In genomic region chr13:32737679-32738078, GRCh38 we compare ENCODE assay signal across 8 cellular contexts.
DNase-seq lines count a peak whose midpoint lies in the region; ATAC-seq and TF ChIP-seq lines count a peak whose summit lies in the region.

No MANE protein-coding gene starts in this region.

- H3K27ac ChIP-seq in body of pancreas (peak overlapping the region in 3 of 4 donors; percentile 26 to 83 (median 74)), prostate gland (peak overlapping the region; percentile 72 to 74), ovary (peak overlapping the region in 1 of 2 donors; percentile 67)

- TF ChIP-seq EP300 in ovary (IDR thresholded peaks at IDR 0.05), result no peak

- no peaks in the 10 kb centered on the region for H3K9me3 ChIP-seq in body of pancreas
- H3K9me3 ChIP-seq in prostate gland, result no peaks in the 10 kb centered on the region
- H3K9me3 ChIP-seq in ovary, result no peaks in the 10 kb centered on the region

- H3K27me3 ChIP-seq in body of pancreas, result no peaks in the 10 kb centered on the region
- no peaks in the 10 kb centered on the region for H3K27me3 ChIP-seq in prostate gland (replicated peaks; ENCODE audit: insufficient read depth)
- no peaks in the 10 kb centered on the region for H3K27me3 ChIP-seq in ovary

- H3K4me1 ChIP-seq in body of pancreas (peaks cover 17% of the 10 kb centered on the region), prostate gland (replicated peaks) (no peaks in the 10 kb centered on the region), ovary (ENCODE audit: insufficient read depth) (peaks cover 2% of the 10 kb centered on the region)

- TF ChIP-seq POLR2A in body of pancreas (IDR thresholded peaks at IDR 0.05) (no peak), prostate gland (IDR thresholded peaks at IDR 0.05) (no peak), ovary (IDR thresholded peaks at IDR 0.05) (no peak)

- H3K4me3 ChIP-seq in body of pancreas (no peak overlapping the region), prostate gland (peak overlapping the region; percentile 14 to 28), ovary (no peak overlapping the region)

- ATAC-seq in GM18867 (IDR thresholded peaks at IDR 0.05; ENCODE audit: unreplicated experiment) (peak; percentile 38), HG02884 (IDR thresholded peaks at IDR 0.05; ENCODE audit: unreplicated experiment) (peak; percentile 37), body of pancreas (peak; percentile 40)

- in situ Hi-C loops in GM13976 (cut with MboI; ENCODE audit: low sequenced_read_pairs, unreplicated experiment), result no loop called here

- intact Hi-C loops in body of pancreas (cut with DNase I), result no loop called here
- intact Hi-C loops in prostate gland (cut with DNase I), result no loop called here
- intact Hi-C loops in ovary (cut with DNase I), result no loop called here

- TF ChIP-seq CTCF in body of pancreas (IDR thresholded peaks at IDR 0.05), result no peak
- TF ChIP-seq CTCF in prostate gland (IDR thresholded peaks at IDR 0.05), result no peak
- TF ChIP-seq CTCF in ovary (IDR thresholded peaks at IDR 0.05), result no peak
- TF ChIP-seq CTCF in GM13976 (IDR thresholded peaks at IDR 0.05; ENCODE audit: borderline replicate concordance, control extremely low read depth, extremely low read depth, insufficient read depth, missing control alignments), result no peak

- no peak for DNase-seq in body of pancreas
- no peak for DNase-seq in prostate gland (ENCODE audit: low spot score)
- DNase-seq in hippocampal formation (lab: John Stamatoyannopoulos, UW), result no peak
- no peak for DNase-seq in superior temporal gyrus (ENCODE audit: extremely low spot score)
- DNase-seq in ovary, result no peak
- no peak for DNase-seq in GM13976 (ENCODE audit: low spot score)

- 56 to 63% methylated on average over 1 of the region's 1 CpG for WGBS in body of pancreas, 2 donors
- WGBS in prostate gland, result 73% methylated on average over 1 of the region's 1 CpG
- WGBS in ovary, 3 donors, result 21 to 39% (median 31%) methylated on average over 1 of the region's 1 CpG

- no peaks in the 10 kb centered on the region for H3K36me3 ChIP-seq in body of pancreas (replicated peaks in 1 of 2; ENCODE audit: insufficient read depth in 1 of 2, low read depth in 2 of 2)
- H3K36me3 ChIP-seq in prostate gland, result no peaks in the 10 kb centered on the region
- H3K36me3 ChIP-seq in ovary, result no peaks in the 10 kb centered on the region

Comparison
In these comparisons a context has a peak if more than half of its experiments do, and no peak if none do; other contexts are left out.
1. H3K4me3 ChIP-seq: peak in prostate gland (2 of 2); none in body of pancreas (0 of 2) and ovary (single experiment).
2. Peak in every context shown above with its lines, with median percentiles within 50 percentile points of each other: ATAC-seq.